In genomic region chr3:17233398-17233800, GRCh38 we compare ENCODE assay signal across 8 cellular contexts.
DNase-seq lines count a peak whose midpoint lies in the region; FAIRE-seq and TF ChIP-seq lines count a peak whose summit lies in the region.

No MANE protein-coding gene starts in this region.

- H3K9ac ChIP-seq in H9 (ENCODE audit: extremely low read depth, insufficient read length, low read length) = no peak overlapping the region
- H3K9ac ChIP-seq in keratinocyte (ENCODE audit: control insufficient read depth, extremely low read depth, insufficient read depth, low read length) = no peak overlapping the region

- H3K4me1 ChIP-seq in H9 (ENCODE audit: insufficient read depth, low read length) = no peaks in the 10 kb centered on the region
- peaks cover 3% of the 10 kb centered on the region for H3K4me1 ChIP-seq in keratinocyte (ENCODE audit: control insufficient read depth, extremely low read depth, insufficient read depth, low read length)

- CTCF ChIA-PET in MCF 10A (lab: Yijun Ruan, JAX) = interaction anchor here (0.6 to 3.4 kb wide), 13 partner anchors 20 to 1202 kb away, joined by 3 to 17 read pairs (median 4); no protein-coding TSS in a partner anchor

- TF ChIP-seq CTCF in 22Rv1 (IDR thresholded peaks at IDR 0.05) (peak; percentile 79), H9 (conservative IDR thresholded peaks at IDR 0.05) (peak; percentile 85), LNCaP clone FGC (IDR thresholded peaks at IDR 0.05; ENCODE audit: control insufficient read depth, extremely low read depth, insufficient read depth) (peak; percentile 78), MCF 10A (IDR thresholded peaks at IDR 0.05; ENCODE audit: unreplicated experiment) (peak; percentile 73), keratinocyte (optimal IDR thresholded peaks at IDR 0.05 in 1 of 3, IDR thresholded peaks at IDR 0.05 in 1 of 3, conservative IDR thresholded peaks at IDR 0.05 in 1 of 3; ENCODE audit: extremely low read depth in 1 of 3, insufficient read depth in 2 of 3, low read length in 3 of 3) (peak; percentile 45 to 70 (median 47))

- no peaks in the 10 kb centered on the region for H3K79me2 ChIP-seq in H9 (ENCODE audit: insufficient read depth, low read length)
- no peaks in the 10 kb centered on the region for H3K79me2 ChIP-seq in keratinocyte (ENCODE audit: control insufficient read depth, insufficient read depth, low read length)

- H3K36me3 ChIP-seq in keratinocyte (ENCODE audit: control insufficient read depth in 2 of 2, extremely low read depth in 1 of 2, insufficient read depth in 2 of 2, low read length in 2 of 2) = peaks cover 3 to 5% of the 10 kb centered on the region in 2 experiments

- H4K20me1 ChIP-seq in H9 (ENCODE audit: control insufficient read depth, insufficient read depth, insufficient read length) (no peaks in the 10 kb centered on the region), keratinocyte (ENCODE audit: control insufficient read depth, extremely low read depth, insufficient read depth, low read length) (no peaks in the 10 kb centered on the region)

- intact Hi-C loops in MCF 10A (cut with micrococcal nuclease) = loop anchor here (1.0 to 5.0 kb wide), 5 partner anchors 194 to 943 kb away; no protein-coding TSS in a partner anchor

- no peaks in the 10 kb centered on the region for H3K9me3 Mint-ChIP-seq in H9
- H3K9me3 Mint-ChIP-seq in MCF 10A (ENCODE audit: unreplicated experiment) = no peaks in the 10 kb centered on the region

- no peaks in the 10 kb centered on the region for H3K79me1 ChIP-seq in H9 (ENCODE audit: insufficient read depth, low read depth, low read length, poor library complexity, severe bottlenecking)

- no peaks in the 10 kb centered on the region for H3K27me3 Mint-ChIP-seq in H9 (ENCODE audit: low read depth)
- no peaks in the 10 kb centered on the region for H3K27me3 Mint-ChIP-seq in MCF 10A (ENCODE audit: insufficient read depth, unreplicated experiment)

- no peak overlapping the region for H2BK120ac ChIP-seq in H9 (ENCODE audit: low read depth, low read length, poor library complexity, severe bottlenecking)

- dilution Hi-C loops in keratinocyte (cut with MboI; ENCODE audit: extremely low pct_ligation_motif_present, low sequenced_read_pairs) = no loop called here

- no peak overlapping the region for H2AK5ac ChIP-seq in H9 (ENCODE audit: insufficient read length, low read length)

- H3T11ph ChIP-seq in H9 (ENCODE audit: low read length) = no peak overlapping the region

- no peak overlapping the region for H4K5ac ChIP-seq in H9 (ENCODE audit: insufficient read length, low read depth, low read length)

- H4K8ac ChIP-seq in H9 (replicated peaks; ENCODE audit: insufficient read length, low read depth, low read length) = no peak overlapping the region

- H3K4me3 Mint-ChIP-seq in H9 = no peak overlapping the region
- no peak overlapping the region for H3K4me3 Mint-ChIP-seq in MCF 10A (ENCODE audit: unreplicated experiment)

- H3K18ac ChIP-seq in H9 (ENCODE audit: insufficient read length, low read depth, low read length) = no peak overlapping the region

- H3K9me3 ChIP-seq in H9 (ENCODE audit: control insufficient read depth, low read depth, low read length) = no peaks in the 10 kb centered on the region
- no peaks in the 10 kb centered on the region for H3K9me3 ChIP-seq in keratinocyte (ENCODE audit: control insufficient read depth, low read depth, low read length)

- H3K27ac Mint-ChIP-seq in H9 (0 out of 7 replicates have a peak overlapping the region, but pooled peaks of 1 of the 3 experiments have one; percentile 84), MCF 10A (ENCODE audit: low read depth, unreplicated experiment) (no peak overlapping the region)

- H3K27me3 ChIP-seq in H9 (ENCODE audit: insufficient read depth, low read length) (no peaks in the 10 kb centered on the region), keratinocyte (ENCODE audit: control insufficient read depth, extremely low read depth, insufficient read depth, low read length) (no peaks in the 10 kb centered on the region)

- no peak overlapping the region for H2BK15ac ChIP-seq in H9 (ENCODE audit: low read depth, low read length)

- no peaks in the 10 kb centered on the region for H3K23me2 ChIP-seq in H9 (ENCODE audit: insufficient read length, low read depth, low read length, poor library complexity, severe bottlenecking)

- no peak overlapping the region for H4K91ac ChIP-seq in H9 (ENCODE audit: insufficient read length, low read depth, low read length)

- H2AFZ ChIP-seq in H9 (ENCODE audit: low read length) = no peak overlapping the region
- no peak overlapping the region for H2AFZ ChIP-seq in keratinocyte (ENCODE audit: control insufficient read depth, low read length)

- H2BK5ac ChIP-seq in H9 (ENCODE audit: insufficient read length, low read length) = no peak overlapping the region

- no CpG with 5 or more reads among the region's 3 CpGs for WGBS in H9 (ENCODE audit: extremely low coverage, insufficient read length, low lambda C conversion rate)

- no peak overlapping the region for H3K23ac ChIP-seq in H9 (ENCODE audit: insufficient read length, low read depth, low read length)

- BruUV-seq in MCF 10A (replicated peaks; lab: Mats Ljungman, UMichigan) = no TSS peak

- no peak overlapping the region for H3K4me3 ChIP-seq in LNCaP clone FGC (ENCODE audit: low read depth, low read length)
- no peak overlapping the region for H3K4me3 ChIP-seq in keratinocyte (ENCODE audit: control insufficient read depth in 2 of 3, extremely low read depth in 1 of 3, insufficient read depth in 2 of 3, low read depth in 1 of 3, low read length in 3 of 3)

- DNase-seq in GM03348 (ENCODE audit: low spot score) (peak; percentile 49), H9 (no peak), LNCaP clone FGC (ENCODE audit: low read depth) (no peak), SK-N-DZ (ENCODE audit: low spot score) (peak; percentile 68), MCF 10A (ENCODE audit: unreplicated experiment) (peak; percentile 75), keratinocyte (ENCODE audit: low read depth, low spot score) (peak; percentile 40)
- DNase-seq in stimulated activated CD4-positive, alpha-beta T cell treated with anti-CD3 and anti-CD28 coated beads, TNF-alpha, amount 100 ng/mL, for 48 hours (ENCODE audit: low read depth in 3 of 3) = peak in 2 of 3 donors; percentile 3 to 11

- H2BK12ac ChIP-seq in H9 (ENCODE audit: insufficient read length, low read depth, low read length) = no peak overlapping the region

- no peak overlapping the region for H3K14ac ChIP-seq in H9 (ENCODE audit: insufficient read depth, low read length)

- POLR2A ChIA-PET in MCF 10A (lab: Yijun Ruan, JAX) = no interaction called here

- peak; percentile 64 for FAIRE-seq in keratinocyte (lab: Jason Lieb, UNC)

- no peaks in the 10 kb centered on the region for H3K9me1 ChIP-seq in keratinocyte (ENCODE audit: control insufficient read depth, extremely low read depth, insufficient read depth, low read length)

- H3K56ac ChIP-seq in H9 (ENCODE audit: insufficient read length, low read depth, low read length) = no peak overlapping the region

- H3K36me3 Mint-ChIP-seq in H9 (ENCODE audit: insufficient read depth in 1 of 3, low read depth in 3 of 3) = no peaks in the 10 kb centered on the region
- peaks cover 10% of the 10 kb centered on the region for H3K36me3 Mint-ChIP-seq in MCF 10A (ENCODE audit: insufficient read depth, unreplicated experiment)

- H3K4ac ChIP-seq in H9 (ENCODE audit: low read depth, low read length) = no peak overlapping the region

- H2BK20ac ChIP-seq in H9 (ENCODE audit: low read depth, low read length, poor library complexity, severe bottlenecking) = no peak overlapping the region

- H3K4me1 Mint-ChIP-seq in H9 = peaks cover 10% of the 10 kb centered on the region in 2 experiments
- peaks cover 5% of the 10 kb centered on the region for H3K4me1 Mint-ChIP-seq in MCF 10A (ENCODE audit: insufficient read depth, unreplicated experiment)

- H3K27ac ChIP-seq in 22Rv1 (no peak overlapping the region), H9 (ENCODE audit: insufficient read length, low read depth, low read length) (no peak overlapping the region), keratinocyte (ENCODE audit: control insufficient read depth, insufficient read depth, low read length) (no peak overlapping the region)

- H3K4me2 ChIP-seq in H9 (ENCODE audit: insufficient read depth, insufficient read length, low read length) (no peak overlapping the region), keratinocyte (ENCODE audit: control insufficient read depth, extremely low read depth, insufficient read depth, low read depth, low read length) (no peak overlapping the region)

Comparison
In these comparisons a context has a peak if more than half of its experiments do, and no peak if none do; other contexts are left out.
1. DNase-seq: peak in GM03348 (single experiment), SK-N-DZ (single experiment), MCF 10A (single experiment), keratinocyte (single experiment) and stimulated activated CD4-positive, alpha-beta T cell treated with anti-CD3 and anti-CD28 coated beads, TNF-alpha, amount 100 ng/mL, for 48 hours (2 of 3); none in H9 (single experiment) and LNCaP clone FGC (single experiment).
2. Peak in every context shown above with its lines, with median percentiles within 50 percentile points of each other: CTCF ChIP-seq.